2 cellular contexts compared by ENCODE assay signal in the genomic region with DNA sequence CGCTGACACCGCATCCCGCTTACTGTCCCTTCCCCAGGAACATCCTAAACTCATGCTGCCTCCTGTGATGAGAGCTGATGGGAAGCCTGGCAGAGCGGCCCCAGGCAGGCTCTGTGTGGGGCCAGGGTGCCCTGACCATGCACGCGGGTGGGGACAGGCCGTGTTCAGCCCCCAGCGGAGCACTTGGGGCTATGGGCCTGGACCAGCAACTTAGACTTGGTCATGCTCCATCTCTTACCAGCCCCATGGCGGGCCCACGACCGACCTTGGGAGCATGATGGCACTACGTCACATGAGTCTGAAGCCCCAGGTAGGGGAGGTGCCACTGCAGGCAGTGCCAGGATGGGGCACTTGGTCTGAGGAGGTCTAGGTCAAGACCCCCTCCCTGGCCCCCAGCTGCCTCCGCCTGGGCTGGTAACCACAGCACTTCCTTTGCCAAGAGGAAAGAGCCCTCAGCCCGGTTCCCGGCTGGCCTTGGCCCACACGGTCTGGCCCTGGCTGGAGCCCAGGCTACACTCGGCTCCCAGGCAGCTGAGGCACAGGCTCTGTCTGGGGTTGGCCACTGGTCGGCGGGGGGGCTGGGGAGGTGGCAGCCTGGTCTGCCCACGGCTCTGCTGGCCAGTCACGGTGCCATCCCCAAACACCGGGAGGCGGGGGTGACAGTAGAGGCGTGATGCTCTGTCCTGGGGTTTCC.
TF ChIP-seq lines count a peak whose summit lies in the region.

No MANE protein-coding gene starts in this region.

TF ChIP-seq in SK-N-SH, 30 proteins besides CTCF, POLR2A, EP300 and RAD21 (continued from another document):
- TF ChIP-seq, protein P1, sequence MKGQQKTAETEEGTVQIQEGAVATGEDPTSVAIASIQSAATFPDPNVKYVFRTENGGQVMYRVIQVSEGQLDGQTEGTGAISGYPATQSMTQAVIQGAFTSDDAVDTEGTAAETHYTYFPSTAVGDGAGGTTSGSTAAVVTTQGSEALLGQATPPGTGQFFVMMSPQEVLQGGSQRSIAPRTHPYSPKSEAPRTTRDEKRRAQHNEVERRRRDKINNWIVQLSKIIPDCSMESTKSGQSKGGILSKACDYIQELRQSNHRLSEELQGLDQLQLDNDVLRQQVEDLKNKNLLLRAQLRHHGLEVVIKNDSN (IDR thresholded peaks at IDR 0.05; ENCODE audit: borderline replicate concordance, low read depth) = no peak
- TF ChIP-seq, protein P2, sequence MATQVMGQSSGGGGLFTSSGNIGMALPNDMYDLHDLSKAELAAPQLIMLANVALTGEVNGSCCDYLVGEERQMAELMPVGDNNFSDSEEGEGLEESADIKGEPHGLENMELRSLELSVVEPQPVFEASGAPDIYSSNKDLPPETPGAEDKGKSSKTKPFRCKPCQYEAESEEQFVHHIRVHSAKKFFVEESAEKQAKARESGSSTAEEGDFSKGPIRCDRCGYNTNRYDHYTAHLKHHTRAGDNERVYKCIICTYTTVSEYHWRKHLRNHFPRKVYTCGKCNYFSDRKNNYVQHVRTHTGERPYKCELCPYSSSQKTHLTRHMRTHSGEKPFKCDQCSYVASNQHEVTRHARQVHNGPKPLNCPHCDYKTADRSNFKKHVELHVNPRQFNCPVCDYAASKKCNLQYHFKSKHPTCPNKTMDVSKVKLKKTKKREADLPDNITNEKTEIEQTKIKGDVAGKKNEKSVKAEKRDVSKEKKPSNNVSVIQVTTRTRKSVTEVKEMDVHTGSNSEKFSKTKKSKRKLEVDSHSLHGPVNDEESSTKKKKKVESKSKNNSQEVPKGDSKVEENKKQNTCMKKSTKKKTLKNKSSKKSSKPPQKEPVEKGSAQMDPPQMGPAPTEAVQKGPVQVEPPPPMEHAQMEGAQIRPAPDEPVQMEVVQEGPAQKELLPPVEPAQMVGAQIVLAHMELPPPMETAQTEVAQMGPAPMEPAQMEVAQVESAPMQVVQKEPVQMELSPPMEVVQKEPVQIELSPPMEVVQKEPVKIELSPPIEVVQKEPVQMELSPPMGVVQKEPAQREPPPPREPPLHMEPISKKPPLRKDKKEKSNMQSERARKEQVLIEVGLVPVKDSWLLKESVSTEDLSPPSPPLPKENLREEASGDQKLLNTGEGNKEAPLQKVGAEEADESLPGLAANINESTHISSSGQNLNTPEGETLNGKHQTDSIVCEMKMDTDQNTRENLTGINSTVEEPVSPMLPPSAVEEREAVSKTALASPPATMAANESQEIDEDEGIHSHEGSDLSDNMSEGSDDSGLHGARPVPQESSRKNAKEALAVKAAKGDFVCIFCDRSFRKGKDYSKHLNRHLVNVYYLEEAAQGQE (IDR thresholded peaks at IDR 0.05; ENCODE audit: low read depth, low read length) = no peak

TF ChIP-seq in SK-N-SH treated with all-trans-retinoic acid at 6 μM for 48 hours, 23 proteins besides CTCF, POLR2A, EP300 and RAD21 (continued from another document):
- TF ChIP-seq TOX (CRISPR knock-in tag; IDR thresholded peaks at IDR 0.05; ENCODE audit: borderline replicate concordance) (no peak), CSDC2 (CRISPR knock-in tag; IDR thresholded peaks at IDR 0.05) (no peak), ZNF565 (CRISPR knock-in tag; conservative IDR thresholded peaks at IDR 0.05; ENCODE audit: low read depth) (no peak), ZNF70 (CRISPR knock-in tag; IDR thresholded peaks at IDR 0.05) (no peak), PPARA (CRISPR knock-in tag; IDR thresholded peaks at IDR 0.05; ENCODE audit: borderline replicate concordance) (no peak), ZNF8 (CRISPR knock-in tag; IDR thresholded peaks at IDR 0.05) (no peak), OSR1 (CRISPR knock-in tag; IDR thresholded peaks at IDR 0.05) (no peak), TCF4 (CRISPR knock-in tag; IDR thresholded peaks at IDR 0.05; ENCODE audit: borderline replicate concordance) (no peak), SNAI2 (CRISPR knock-in tag; IDR thresholded peaks at IDR 0.05) (no peak)
- TF ChIP-seq, protein P3, sequence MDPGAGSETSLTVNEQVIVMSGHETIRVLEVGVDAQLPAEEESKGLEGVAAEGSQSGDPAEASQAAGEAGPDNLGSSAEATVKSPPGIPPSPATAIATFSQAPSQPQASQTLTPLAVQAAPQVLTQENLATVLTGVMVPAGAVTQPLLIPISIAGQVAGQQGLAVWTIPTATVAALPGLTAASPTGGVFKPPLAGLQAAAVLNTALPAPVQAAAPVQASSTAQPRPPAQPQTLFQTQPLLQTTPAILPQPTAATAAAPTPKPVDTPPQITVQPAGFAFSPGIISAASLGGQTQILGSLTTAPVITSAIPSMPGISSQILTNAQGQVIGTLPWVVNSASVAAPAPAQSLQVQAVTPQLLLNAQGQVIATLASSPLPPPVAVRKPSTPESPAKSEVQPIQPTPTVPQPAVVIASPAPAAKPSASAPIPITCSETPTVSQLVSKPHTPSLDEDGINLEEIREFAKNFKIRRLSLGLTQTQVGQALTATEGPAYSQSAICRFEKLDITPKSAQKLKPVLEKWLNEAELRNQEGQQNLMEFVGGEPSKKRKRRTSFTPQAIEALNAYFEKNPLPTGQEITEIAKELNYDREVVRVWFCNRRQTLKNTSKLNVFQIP (CRISPR knock-in tag; IDR thresholded peaks at IDR 0.05; ENCODE audit: borderline replicate concordance, low read depth) = no peak
- TF ChIP-seq, protein P4, sequence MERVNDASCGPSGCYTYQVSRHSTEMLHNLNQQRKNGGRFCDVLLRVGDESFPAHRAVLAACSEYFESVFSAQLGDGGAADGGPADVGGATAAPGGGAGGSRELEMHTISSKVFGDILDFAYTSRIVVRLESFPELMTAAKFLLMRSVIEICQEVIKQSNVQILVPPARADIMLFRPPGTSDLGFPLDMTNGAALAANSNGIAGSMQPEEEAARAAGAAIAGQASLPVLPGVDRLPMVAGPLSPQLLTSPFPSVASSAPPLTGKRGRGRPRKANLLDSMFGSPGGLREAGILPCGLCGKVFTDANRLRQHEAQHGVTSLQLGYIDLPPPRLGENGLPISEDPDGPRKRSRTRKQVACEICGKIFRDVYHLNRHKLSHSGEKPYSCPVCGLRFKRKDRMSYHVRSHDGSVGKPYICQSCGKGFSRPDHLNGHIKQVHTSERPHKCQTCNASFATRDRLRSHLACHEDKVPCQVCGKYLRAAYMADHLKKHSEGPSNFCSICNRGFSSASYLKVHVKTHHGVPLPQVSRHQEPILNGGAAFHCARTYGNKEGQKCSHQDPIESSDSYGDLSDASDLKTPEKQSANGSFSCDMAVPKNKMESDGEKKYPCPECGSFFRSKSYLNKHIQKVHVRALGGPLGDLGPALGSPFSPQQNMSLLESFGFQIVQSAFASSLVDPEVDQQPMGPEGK (CRISPR knock-in tag; IDR thresholded peaks at IDR 0.05; ENCODE audit: borderline replicate concordance) = no peak
